ENCODE assay signal across 7 cellular contexts in genomic region chr16:88021041-88021970, GRCh38.
DNase-seq lines count a peak whose midpoint lies in the region; ATAC-seq, FAIRE-seq and TF ChIP-seq lines count a peak whose summit lies in the region.
"Not testable (repeated sequence)": the region's sequence is repeated elsewhere in the genome, so short reads cannot be mapped to it uniquely, and the experiment has no call there.

No MANE protein-coding gene starts in this region.

- POLR2A ChIA-PET in WTC11 (lab: Charles Lee), result not testable (repeated sequence)

- not testable (repeated sequence) for H3K23ac ChIP-seq in trophoblast cell (ENCODE audit: low read length)

- H3K79me2 ChIP-seq in trophoblast cell (ENCODE audit: control insufficient read depth, insufficient read depth, low read length, poor library complexity), result not testable (repeated sequence)

- DNase-seq in CD14-positive monocyte (ENCODE audit: low spot score) (peak; percentile 47), fibroblast of villous mesenchyme (ENCODE audit: low read depth) (peak; percentile 26), left lobe of liver (ENCODE audit: low spot score) (peak; percentile 42), trophoblast cell (peak in 1 of 2 donors; percentile 50)
- not testable (repeated sequence) for DNase-seq in WTC11 (ENCODE audit: low spot score); bronchial epithelial cell (ENCODE audit: low read depth); suprapubic skin (ENCODE audit: low spot score in 2 of 2)

- H3K18ac ChIP-seq in trophoblast cell (ENCODE audit: low read length), result not testable (repeated sequence)

- FAIRE-seq in bronchial epithelial cell (lab: Jason Lieb, UNC), result peak; percentile 95

- H4K91ac ChIP-seq in trophoblast cell (ENCODE audit: low read depth, low read length), result not testable (repeated sequence)

- H2AK5ac ChIP-seq in trophoblast cell (ENCODE audit: low read length), result not testable (repeated sequence)

- H3K9ac ChIP-seq in trophoblast cell (ENCODE audit: low read length), result not testable (repeated sequence)

- not testable (repeated sequence) for H3K4me3 Mint-ChIP-seq in CD14-positive monocyte, WTC11

- H3K4me1 Mint-ChIP-seq in CD14-positive monocyte (peaks cover 26% of the 10 kb centered on the region), WTC11 (peaks cover 22% of the 10 kb centered on the region)

- no CpG with 5 or more reads among the region's 26 CpGs for WGBS in trophoblast cell (ENCODE audit: extremely low coverage, insufficient coverage, insufficient read length)
- WGBS in suprapubic skin, result 88% methylated on average over 13 of the region's 26 CpGs

- H2BK120ac ChIP-seq in trophoblast cell (ENCODE audit: insufficient read depth, low read length, poor library complexity), result not testable (repeated sequence)

- H3K4ac ChIP-seq in trophoblast cell (ENCODE audit: low read depth, low read length), result peak overlapping the region; percentile 22

- H3K4me2 ChIP-seq in trophoblast cell (ENCODE audit: low read length), result not testable (repeated sequence)

- not testable (repeated sequence) for H2BK12ac ChIP-seq in trophoblast cell (ENCODE audit: low read length)

- H3K9me3 Mint-ChIP-seq in CD14-positive monocyte, WTC11: not testable (repeated sequence)

- H3K9me3 ChIP-seq in trophoblast cell (ENCODE audit: insufficient read depth, low read depth, low read length); suprapubic skin: not testable (repeated sequence)

- not testable (repeated sequence) for H3K79me1 ChIP-seq in trophoblast cell (ENCODE audit: low read length)

- not testable (repeated sequence) for H3K4me1 ChIP-seq in trophoblast cell (ENCODE audit: control insufficient read depth in 1 of 2, insufficient read depth in 2 of 2, low read length in 2 of 2)
- peaks cover 22% of the 10 kb centered on the region for H3K4me1 ChIP-seq in suprapubic skin

- not testable (repeated sequence) for H4K12ac ChIP-seq in trophoblast cell (ENCODE audit: low read depth, low read length)

- H3K27ac Mint-ChIP-seq in CD14-positive monocyte (peak overlapping the region in 2 of 7 donors; percentile 4 to 37), WTC11 (peak overlapping the region; percentile 33)

- not testable (repeated sequence) for H3K4me3 ChIP-seq in bronchial epithelial cell (ENCODE audit: low read depth, low read length); fibroblast of villous mesenchyme (ENCODE audit: low read depth, low read length); trophoblast cell (ENCODE audit: low read depth, low read length); suprapubic skin

- H3K36me3 ChIP-seq in bronchial epithelial cell (ENCODE audit: control insufficient read depth, insufficient read depth, low read length); suprapubic skin: not testable (repeated sequence)
- H3K36me3 ChIP-seq in trophoblast cell (ENCODE audit: control insufficient read depth in 1 of 2, insufficient read depth in 2 of 2, low read length in 2 of 2), result peaks cover 47% of the 10 kb centered on the region in 2 experiments

- H3K27ac ChIP-seq in trophoblast cell (ENCODE audit: low read depth, low read length), result not testable (repeated sequence)
- H3K27ac ChIP-seq in suprapubic skin, result peak overlapping the region; percentile 45

- not testable (repeated sequence) for H3K27me3 Mint-ChIP-seq in CD14-positive monocyte (ENCODE audit: low read depth in 3 of 3); WTC11 (ENCODE audit: low read depth)

- not testable (repeated sequence) for ATAC-seq in WTC11, left lobe of liver

- not testable (repeated sequence) for H2AFZ ChIP-seq in trophoblast cell (ENCODE audit: insufficient read depth, low read length, poor library complexity)

- intact Hi-C loops in CD14-positive monocyte (cut with micrococcal nuclease), result not testable (repeated sequence)

- H3K14ac ChIP-seq in trophoblast cell (ENCODE audit: low read length), result not testable (repeated sequence)

- not testable (repeated sequence) for TF ChIP-seq CTCF in CD14-positive monocyte (IDR thresholded peaks at IDR 0.05); WTC11 (IDR thresholded peaks at IDR 0.05); bronchial epithelial cell (IDR thresholded peaks at IDR 0.05; ENCODE audit: insufficient read depth, low read length, severe bottlenecking); fibroblast of villous mesenchyme (IDR thresholded peaks at IDR 0.05; ENCODE audit: insufficient read depth, low read depth, low read length); suprapubic skin (IDR thresholded peaks at IDR 0.05)

- H3K36me3 Mint-ChIP-seq in CD14-positive monocyte, result peaks cover 71 to 83% of the 10 kb centered on the region in 2 donors
- peaks cover 24% of the 10 kb centered on the region for H3K36me3 Mint-ChIP-seq in WTC11

- not testable (repeated sequence) for H2BK5ac ChIP-seq in trophoblast cell (ENCODE audit: low read depth, low read length, poor library complexity)

- H4K8ac ChIP-seq in trophoblast cell (ENCODE audit: low read depth, low read length), result not testable (repeated sequence)

- not testable (repeated sequence) for TF ChIP-seq POLR2A in suprapubic skin (IDR thresholded peaks at IDR 0.05)

- not testable (repeated sequence) for H3K27me3 ChIP-seq in bronchial epithelial cell (ENCODE audit: control insufficient read depth, insufficient read depth, low read length); trophoblast cell (ENCODE audit: insufficient read depth, low read length); suprapubic skin

- CTCF ChIA-PET in WTC11 (lab: Charles Lee), result not testable (repeated sequence)

- TF ChIP-seq EP300 in suprapubic skin (IDR thresholded peaks at IDR 0.05), result not testable (repeated sequence)
